Comparison of ENCODE assay signal across 21 cellular contexts in the genomic region with DNA sequence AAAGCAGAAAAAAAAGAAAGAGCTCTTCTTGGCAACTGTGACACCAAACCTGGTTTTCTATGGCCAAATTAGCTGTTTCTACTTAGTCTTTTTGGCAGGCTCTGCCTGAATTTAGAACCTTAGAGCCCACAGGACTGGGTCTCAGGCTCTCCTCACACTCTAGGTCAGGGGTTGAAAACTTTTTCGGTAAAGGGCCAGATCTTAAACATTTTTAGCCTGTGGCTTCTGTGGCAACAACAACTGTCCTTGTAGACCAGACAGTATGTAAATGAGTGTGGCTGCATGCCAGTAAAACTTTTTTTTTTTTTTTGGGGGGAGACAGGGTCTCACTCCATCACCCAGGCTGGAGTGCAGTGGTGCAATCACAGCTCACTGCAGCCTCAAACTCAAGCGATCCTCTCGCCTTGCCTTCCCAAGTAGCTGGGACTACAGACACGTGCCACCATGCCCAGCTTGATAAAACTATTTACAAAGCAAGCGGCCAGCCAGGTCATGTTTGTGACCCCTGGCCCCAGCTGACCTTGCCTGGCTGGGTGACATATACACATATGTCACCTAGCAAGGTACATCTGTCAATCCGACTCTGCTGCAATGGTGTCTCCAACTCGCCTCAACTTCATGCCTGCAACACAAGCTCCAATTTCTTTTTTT. TPM values are rescaled to one million over a fixed set of nuclear protein-coding genes. Genes with fewer than 3 reads are reported as not detected.
DNase-seq lines count a peak whose midpoint lies in the region; ATAC-seq and TF ChIP-seq lines count a peak whose summit lies in the region.
"Had no signal": no experiment of that assay in that cellular context is flagged by ENCODE, and none has a peak within 500 bp of the region (broad histone marks: within the 10 kb centered on the region; RNA-seq: fewer than 3 reads in every experiment).

No MANE protein-coding gene starts in this region.

- no peak overlapping the region for H3K27ac ChIP-seq in right lobe of liver
- H3K27ac ChIP-seq: vagina had no signal

- H3K9me3 ChIP-seq in right lobe of liver: no peaks in the 10 kb centered on the region
- H3K9me3 ChIP-seq: MG63, vagina had no signal

- no peak overlapping the region for H3K4me3 ChIP-seq in right lobe of liver
- H3K4me3 ChIP-seq: MG63, vagina had no signal

- H3K36me3 ChIP-seq in right lobe of liver: no peaks in the 10 kb centered on the region
- H3K36me3 ChIP-seq: MG63, vagina had no signal

- no peak for TF ChIP-seq POLR2A in right lobe of liver (IDR thresholded peaks at IDR 0.05)

- 29% methylated on average over 5 of the region's 7 CpGs for WGBS in right lobe of liver (ENCODE audit: insufficient coverage, low coverage, low lambda C conversion rate, missing lambda C conversion rate)

- DNase-seq in right lobe of liver: peak; percentile 79 to 92 (median 88)
- no peak for DNase-seq in NK-92 (lab: John Stamatoyannopoulos, UW; ENCODE audit: unreplicated experiment)
- no peak for DNase-seq in NCI-H524 (lab: John Stamatoyannopoulos, UW)
- DNase-seq: activated CD4-positive, alpha-beta T cell treated with anti-CD3 and anti-CD28 coated beads, Interleukin-2, amount 50 U/mL, for 4 hours; activated naive CD4-positive, alpha-beta T cell treated with anti-CD3 and anti-CD28 coated beads for 36 hours; CD4-positive, alpha-beta memory T cell; GOT3; mammary epithelial cell; MG63; naive thymus-derived CD8-positive, alpha-beta T cell; NCI-H187 treated with DMSO at 0.1 percent for 48 hours; Right ventricle myocardium superior; small intestine; T-helper 1 cell had no signal

- intact Hi-C loops in right lobe of liver (cut with DNase I): no loop called here

- TF ChIP-seq CTCF in right lobe of liver (IDR thresholded peaks at IDR 0.05): no peak

- H3K4me1 ChIP-seq in right lobe of liver: peaks cover 0 to 14% (median 5%) of the 10 kb centered on the region in 4 donors

- H3K27me3 ChIP-seq in right lobe of liver: no peaks in the 10 kb centered on the region
- H3K27me3 ChIP-seq: MG63, vagina had no signal

- ATAC-seq in GM18861 (IDR thresholded peaks at IDR 0.05; ENCODE audit: unreplicated experiment) (peak; percentile 81), GM21723 (IDR thresholded peaks at IDR 0.05; ENCODE audit: unreplicated experiment) (peak; percentile 67), HG03571 (IDR thresholded peaks at IDR 0.05; ENCODE audit: unreplicated experiment) (peak; percentile 68), right lobe of liver (peak; percentile 94 to 99 (median 96)), HG03095 (IDR thresholded peaks at IDR 0.05; ENCODE audit: unreplicated experiment) (no peak), HG03469 (IDR thresholded peaks at IDR 0.05; ENCODE audit: unreplicated experiment) (no peak)
- ATAC-seq: naive thymus-derived CD8-positive, alpha-beta T cell had no signal

RNA-seq across cellular contexts. Expression of a gene that starts 17.4 kb away (rescaled TPM):
- under 1 TPM in 4 of 6 experiments, not detected in 2; 0.18 to 0.44 (median 0.35) TPM for total RNA-seq in right lobe of liver
- total RNA-seq: astrocyte; CD4-positive, alpha-beta memory T cell; Right ventricle myocardium superior; vagina had no signal

RNA-seq across cellular contexts. Expression of a gene that starts 46.6 kb away (rescaled TPM):
- 10 to 100 TPM in 4 of 6 experiments, 1 to 10 TPM in 2; 8.8 to 14.1 (median 10.9) TPM for total RNA-seq in right lobe of liver

Comparison
In these comparisons a context has a peak if more than half of its experiments do, and no peak if none do; other contexts are left out.
1. ATAC-seq: peak in GM18861 (single experiment), GM21723 (single experiment), HG03571 (single experiment) and right lobe of liver (4 of 4); none in HG03095 (single experiment) and HG03469 (single experiment).
2. DNase-seq: peak in right lobe of liver (3 of 3); none in NK-92 (single experiment) and NCI-H524 (0 of 2).